Comparison of ENCODE assay signal across 3 cellular contexts in genomic region chr6:42615518-42615917, GRCh38.
TF ChIP-seq lines count a peak whose summit lies in the region.

No MANE protein-coding gene starts in this region.

TF ChIP-seq in HepG2, 621 proteins besides CTCF, POLR2A, EP300 and RAD21:
- TF ChIP-seq ZNF614 (CRISPR knock-in tag; IDR thresholded peaks at IDR 0.05; ENCODE audit: borderline replicate concordance) (no peak), ZNF121 (CRISPR knock-in tag; IDR thresholded peaks at IDR 0.05) (peak; percentile 54)
- TF ChIP-seq, protein P1, sequence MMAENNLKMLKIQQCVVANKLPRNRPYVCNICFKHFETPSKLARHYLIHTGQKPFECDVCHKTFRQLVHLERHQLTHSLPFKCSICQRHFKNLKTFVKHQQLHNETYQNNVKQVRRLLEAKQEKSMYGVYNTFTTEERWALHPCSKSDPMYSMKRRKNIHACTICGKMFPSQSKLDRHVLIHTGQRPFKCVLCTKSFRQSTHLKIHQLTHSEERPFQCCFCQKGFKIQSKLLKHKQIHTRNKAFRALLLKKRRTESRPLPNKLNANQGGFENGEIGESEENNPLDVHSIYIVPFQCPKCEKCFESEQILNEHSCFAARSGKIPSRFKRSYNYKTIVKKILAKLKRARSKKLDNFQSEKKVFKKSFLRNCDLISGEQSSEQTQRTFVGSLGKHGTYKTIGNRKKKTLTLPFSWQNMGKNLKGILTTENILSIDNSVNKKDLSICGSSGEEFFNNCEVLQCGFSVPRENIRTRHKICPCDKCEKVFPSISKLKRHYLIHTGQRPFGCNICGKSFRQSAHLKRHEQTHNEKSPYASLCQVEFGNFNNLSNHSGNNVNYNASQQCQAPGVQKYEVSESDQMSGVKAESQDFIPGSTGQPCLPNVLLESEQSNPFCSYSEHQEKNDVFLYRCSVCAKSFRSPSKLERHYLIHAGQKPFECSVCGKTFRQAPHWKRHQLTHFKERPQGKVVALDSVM (CRISPR knock-in tag; IDR thresholded peaks at IDR 0.05), result peak; percentile 77; the same call in 1 of the 2 replicates

TF ChIP-seq in HEK293, 187 proteins besides CTCF, POLR2A, EP300 and RAD21 (continues in another document):
- TF ChIP-seq, protein P2, sequence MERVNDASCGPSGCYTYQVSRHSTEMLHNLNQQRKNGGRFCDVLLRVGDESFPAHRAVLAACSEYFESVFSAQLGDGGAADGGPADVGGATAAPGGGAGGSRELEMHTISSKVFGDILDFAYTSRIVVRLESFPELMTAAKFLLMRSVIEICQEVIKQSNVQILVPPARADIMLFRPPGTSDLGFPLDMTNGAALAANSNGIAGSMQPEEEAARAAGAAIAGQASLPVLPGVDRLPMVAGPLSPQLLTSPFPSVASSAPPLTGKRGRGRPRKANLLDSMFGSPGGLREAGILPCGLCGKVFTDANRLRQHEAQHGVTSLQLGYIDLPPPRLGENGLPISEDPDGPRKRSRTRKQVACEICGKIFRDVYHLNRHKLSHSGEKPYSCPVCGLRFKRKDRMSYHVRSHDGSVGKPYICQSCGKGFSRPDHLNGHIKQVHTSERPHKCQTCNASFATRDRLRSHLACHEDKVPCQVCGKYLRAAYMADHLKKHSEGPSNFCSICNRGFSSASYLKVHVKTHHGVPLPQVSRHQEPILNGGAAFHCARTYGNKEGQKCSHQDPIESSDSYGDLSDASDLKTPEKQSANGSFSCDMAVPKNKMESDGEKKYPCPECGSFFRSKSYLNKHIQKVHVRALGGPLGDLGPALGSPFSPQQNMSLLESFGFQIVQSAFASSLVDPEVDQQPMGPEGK (tag by site-specific recombination; IDR thresholded peaks at IDR 0.05), result no peak
- TF ChIP-seq ZNF202 (tag by site-specific recombination; IDR thresholded peaks at IDR 0.05; ENCODE audit: borderline replicate concordance) (0 out of 2 replicates have a peak, but pooled peaks have one; percentile 15), ZIC2 (tag by site-specific recombination; IDR thresholded peaks at IDR 0.05) (0 out of 2 replicates have a peak, but pooled peaks have one; percentile 9), ZNF138 (tag by site-specific recombination; IDR thresholded peaks at IDR 0.05; ENCODE audit: borderline replicate concordance) (no peak), KLF1 (tag by site-specific recombination; IDR thresholded peaks at IDR 0.05) (no peak), ZNF404 (tag by site-specific recombination; IDR thresholded peaks at IDR 0.05) (no peak), ZNF112 (tag by site-specific recombination; IDR thresholded peaks at IDR 0.05) (no peak), ZNF449 (tag by site-specific recombination; IDR thresholded peaks at IDR 0.05) (no peak), GLIS2 (tag by site-specific recombination; IDR thresholded peaks at IDR 0.05) (no peak), ZNF239 (tag by site-specific recombination; IDR thresholded peaks at IDR 0.05) (no peak), AEBP2 (tag by site-specific recombination; IDR thresholded peaks at IDR 0.05; ENCODE audit: borderline replicate concordance) (no peak), ZNF391 (tag by site-specific recombination; IDR thresholded peaks at IDR 0.05; ENCODE audit: borderline replicate concordance, low read depth) (no peak), ZNF132 (tag by site-specific recombination; IDR thresholded peaks at IDR 0.05; ENCODE audit: borderline replicate concordance) (no peak), ZNF488 (tag by site-specific recombination; IDR thresholded peaks at IDR 0.05) (no peak), ZNF530 (tag by site-specific recombination; IDR thresholded peaks at IDR 0.05; ENCODE audit: low read depth) (no peak), ZNF623 (tag by site-specific recombination; IDR thresholded peaks at IDR 0.05) (no peak), PRDM6 (tag by site-specific recombination; IDR thresholded peaks at IDR 0.05) (no peak), ZNF362 (tag by site-specific recombination; IDR thresholded peaks at IDR 0.05) (no peak)

TF ChIP-seq in K562, 482 proteins besides CTCF, POLR2A, EP300 and RAD21:
- TF ChIP-seq SOX6 (IDR thresholded peaks at IDR 0.05) (0 out of 2 replicates have a peak, but pooled peaks have one; percentile 8), HNRNPLL (IDR thresholded peaks at IDR 0.05; ENCODE audit: low read depth, low read length, poor library complexity, severe bottlenecking) (no peak), CHAMP1 (IDR thresholded peaks at IDR 0.05) (0 out of 2 replicates have a peak, but pooled peaks have one; percentile 28), ZNF121 (CRISPR knock-in tag; conservative IDR thresholded peaks at IDR 0.05) (peak; percentile 36; the same call in 1 of the 2 replicates)
